12 cellular contexts compared by ENCODE assay signal in genomic region chr2:173858297-173858731, GRCh38.
DNase-seq lines count a peak whose midpoint lies in the region; ATAC-seq and TF ChIP-seq lines count a peak whose summit lies in the region.
"Had no signal": no experiment of that assay in that cellular context is flagged by ENCODE, and none has a peak within 500 bp of the region (broad histone marks: within the 10 kb centered on the region; RNA-seq: fewer than 3 reads in every experiment).

No MANE protein-coding gene starts in this region.

- H3K27ac Mint-ChIP-seq in WTC11 (no peak overlapping the region), chondrocyte (ENCODE audit: unreplicated experiment) (no peak overlapping the region)
- H3K27ac Mint-ChIP-seq in activated T-cell treated with anti-CD3 and anti-CD28 coated beads, Interleukin-2, amount 50 U/mL, for 72 hours: no peak overlapping the region
- H3K27ac Mint-ChIP-seq: endodermal cell had no signal

- H3K4me3 Mint-ChIP-seq in WTC11: no peak overlapping the region
- H3K4me3 Mint-ChIP-seq in activated T-cell treated with anti-CD3 and anti-CD28 coated beads, Interleukin-2, amount 50 U/mL, for 72 hours: no peak overlapping the region
- H3K4me3 Mint-ChIP-seq in chondrocyte (ENCODE audit: unreplicated experiment): no peak overlapping the region
- H3K4me3 Mint-ChIP-seq: endodermal cell had no signal

- TF ChIP-seq CTCF in WTC11 (IDR thresholded peaks at IDR 0.05): no peak
- TF ChIP-seq CTCF in chondrocyte (IDR thresholded peaks at IDR 0.05): no peak

- DNase-seq in DMS53 (lab: John Stamatoyannopoulos, UW) (peak; percentile 90), WTC11 (ENCODE audit: low spot score) (no peak), HCEC 1CT (no peak), chondrocyte (ENCODE audit: low spot score) (no peak)
- DNase-seq in activated CD8-positive, alpha-beta memory T cell treated with anti-CD3 and anti-CD28 coated beads, Interleukin-2, amount 50 U/mL, for 48 hours: no peak
- DNase-seq in activated T-cell treated with anti-CD3 and anti-CD28 coated beads, Interleukin-2, amount 50 U/mL, for 72 hours: no peak
- DNase-seq: endodermal cell, left ventricle myocardium superior, NCI-H146, Peyer's patch had no signal

- H3K27me3 Mint-ChIP-seq in WTC11 (ENCODE audit: low read depth) (no peaks in the 10 kb centered on the region; the same call in 1 of the 2 replicates), chondrocyte (ENCODE audit: low read depth) (peaks cover 9% of the 10 kb centered on the region)
- H3K27me3 Mint-ChIP-seq in activated T-cell treated with anti-CD3 and anti-CD28 coated beads, Interleukin-2, amount 50 U/mL, for 72 hours (ENCODE audit: low read depth): no peaks in the 10 kb centered on the region

- CTCF ChIA-PET in WTC11 (lab: Charles Lee): no interaction called here

- peak; percentile 51 for ATAC-seq in GM19452 (IDR thresholded peaks at IDR 0.05; ENCODE audit: unreplicated experiment)
- peak; percentile 60 for ATAC-seq in HG03442 (IDR thresholded peaks at IDR 0.05; ENCODE audit: unreplicated experiment)
- peak; percentile 32; the same call in 1 of the 2 replicates for ATAC-seq in WTC11
- ATAC-seq in activated T-cell treated with anti-CD3 and anti-CD28 coated beads, Interleukin-2, amount 50 U/mL, for 72 hours (replicated peaks in 1 of 2): no peak
- ATAC-seq: left ventricle myocardium superior had no signal

- POLR2A ChIA-PET in WTC11 (lab: Charles Lee): no interaction called here

- peaks cover 15% of the 10 kb centered on the region for H3K4me1 Mint-ChIP-seq in WTC11
- no peaks in the 10 kb centered on the region for H3K4me1 Mint-ChIP-seq in activated T-cell treated with anti-CD3 and anti-CD28 coated beads, Interleukin-2, amount 50 U/mL, for 72 hours (ENCODE audit: low read depth)
- peaks cover 23% of the 10 kb centered on the region for H3K4me1 Mint-ChIP-seq in chondrocyte (ENCODE audit: low read depth)
- H3K4me1 Mint-ChIP-seq: endodermal cell had no signal

- peaks cover 9% of the 10 kb centered on the region for H3K9me3 Mint-ChIP-seq in WTC11
- no peaks in the 10 kb centered on the region for H3K9me3 Mint-ChIP-seq in activated T-cell treated with anti-CD3 and anti-CD28 coated beads, Interleukin-2, amount 50 U/mL, for 72 hours
- H3K9me3 Mint-ChIP-seq in chondrocyte (ENCODE audit: low read depth): peaks cover 3% of the 10 kb centered on the region

- H3K36me3 Mint-ChIP-seq in WTC11 (no peaks in the 10 kb centered on the region), chondrocyte (ENCODE audit: low read depth) (no peaks in the 10 kb centered on the region)
- no peaks in the 10 kb centered on the region for H3K36me3 Mint-ChIP-seq in activated T-cell treated with anti-CD3 and anti-CD28 coated beads, Interleukin-2, amount 50 U/mL, for 72 hours (ENCODE audit: insufficient read depth in 2 of 2)

TF ChIP-seq in WTC11, 78 proteins besides CTCF, POLR2A, EP300 and RAD21 (continues in another document):
- TF ChIP-seq TCF7 (CRISPR knock-in tag; IDR thresholded peaks at IDR 0.05; ENCODE audit: low read depth): no peak
- no peak for TF ChIP-seq HMGA2 (CRISPR knock-in tag; IDR thresholded peaks at IDR 0.05)
- no peak for TF ChIP-seq CDX4 (CRISPR knock-in tag; IDR thresholded peaks at IDR 0.05; ENCODE audit: borderline replicate concordance)
- no peak for TF ChIP-seq MXD4 (CRISPR knock-in tag; IDR thresholded peaks at IDR 0.05; ENCODE audit: borderline replicate concordance)
- no peak for TF ChIP-seq SMAD3 (CRISPR knock-in tag; IDR thresholded peaks at IDR 0.05; ENCODE audit: borderline replicate concordance)
- no peak for TF ChIP-seq SP1 (CRISPR knock-in tag; conservative IDR thresholded peaks at IDR 0.05)
- no peak for TF ChIP-seq GABPB1 (CRISPR knock-in tag; IDR thresholded peaks at IDR 0.05)
- TF ChIP-seq ATF3 (CRISPR knock-in tag; conservative IDR thresholded peaks at IDR 0.05): no peak
- no peak for TF ChIP-seq ZNF263 (CRISPR knock-in tag; IDR thresholded peaks at IDR 0.05; ENCODE audit: low read depth)
- TF ChIP-seq PREB (CRISPR knock-in tag; IDR thresholded peaks at IDR 0.05; ENCODE audit: borderline replicate concordance): no peak
- TF ChIP-seq, protein P1, sequence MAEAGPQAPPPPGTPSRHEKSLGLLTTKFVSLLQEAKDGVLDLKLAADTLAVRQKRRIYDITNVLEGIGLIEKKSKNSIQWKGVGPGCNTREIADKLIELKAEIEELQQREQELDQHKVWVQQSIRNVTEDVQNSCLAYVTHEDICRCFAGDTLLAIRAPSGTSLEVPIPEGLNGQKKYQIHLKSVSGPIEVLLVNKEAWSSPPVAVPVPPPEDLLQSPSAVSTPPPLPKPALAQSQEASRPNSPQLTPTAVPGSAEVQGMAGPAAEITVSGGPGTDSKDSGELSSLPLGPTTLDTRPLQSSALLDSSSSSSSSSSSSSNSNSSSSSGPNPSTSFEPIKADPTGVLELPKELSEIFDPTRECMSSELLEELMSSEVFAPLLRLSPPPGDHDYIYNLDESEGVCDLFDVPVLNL (CRISPR knock-in tag; IDR thresholded peaks at IDR 0.05; ENCODE audit: borderline replicate concordance, low read depth): no peak
- TF ChIP-seq KAT7 (CRISPR knock-in tag; IDR thresholded peaks at IDR 0.05; ENCODE audit: borderline replicate concordance): no peak
- TF ChIP-seq, protein P2, sequence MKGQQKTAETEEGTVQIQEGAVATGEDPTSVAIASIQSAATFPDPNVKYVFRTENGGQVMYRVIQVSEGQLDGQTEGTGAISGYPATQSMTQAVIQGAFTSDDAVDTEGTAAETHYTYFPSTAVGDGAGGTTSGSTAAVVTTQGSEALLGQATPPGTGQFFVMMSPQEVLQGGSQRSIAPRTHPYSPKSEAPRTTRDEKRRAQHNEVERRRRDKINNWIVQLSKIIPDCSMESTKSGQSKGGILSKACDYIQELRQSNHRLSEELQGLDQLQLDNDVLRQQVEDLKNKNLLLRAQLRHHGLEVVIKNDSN (CRISPR knock-in tag; IDR thresholded peaks at IDR 0.05): no peak
- TF ChIP-seq, protein P3, sequence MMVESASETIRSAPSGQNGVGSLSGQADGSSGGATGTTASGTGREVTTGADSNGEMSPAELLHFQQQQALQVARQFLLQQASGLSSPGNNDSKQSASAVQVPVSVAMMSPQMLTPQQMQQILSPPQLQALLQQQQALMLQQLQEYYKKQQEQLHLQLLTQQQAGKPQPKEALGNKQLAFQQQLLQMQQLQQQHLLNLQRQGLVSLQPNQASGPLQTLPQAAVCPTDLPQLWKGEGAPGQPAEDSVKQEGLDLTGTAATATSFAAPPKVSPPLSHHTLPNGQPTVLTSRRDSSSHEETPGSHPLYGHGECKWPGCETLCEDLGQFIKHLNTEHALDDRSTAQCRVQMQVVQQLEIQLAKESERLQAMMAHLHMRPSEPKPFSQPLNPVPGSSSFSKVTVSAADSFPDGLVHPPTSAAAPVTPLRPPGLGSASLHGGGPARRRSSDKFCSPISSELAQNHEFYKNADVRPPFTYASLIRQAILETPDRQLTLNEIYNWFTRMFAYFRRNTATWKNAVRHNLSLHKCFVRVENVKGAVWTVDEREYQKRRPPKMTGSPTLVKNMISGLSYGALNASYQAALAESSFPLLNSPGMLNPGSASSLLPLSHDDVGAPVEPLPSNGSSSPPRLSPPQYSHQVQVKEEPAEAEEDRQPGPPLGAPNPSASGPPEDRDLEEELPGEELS (CRISPR knock-in tag; IDR thresholded peaks at IDR 0.05): no peak
- TF ChIP-seq SMAD4 (CRISPR knock-in tag; IDR thresholded peaks at IDR 0.05): no peak
- no peak for TF ChIP-seq FOXP1 (CRISPR knock-in tag; IDR thresholded peaks at IDR 0.05; ENCODE audit: borderline replicate concordance)
- TF ChIP-seq JAZF1 (CRISPR knock-in tag; IDR thresholded peaks at IDR 0.05): no peak
- TF ChIP-seq, protein P4, sequence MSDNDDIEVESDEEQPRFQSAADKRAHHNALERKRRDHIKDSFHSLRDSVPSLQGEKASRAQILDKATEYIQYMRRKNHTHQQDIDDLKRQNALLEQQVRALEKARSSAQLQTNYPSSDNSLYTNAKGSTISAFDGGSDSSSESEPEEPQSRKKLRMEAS (CRISPR knock-in tag; IDR thresholded peaks at IDR 0.05): no peak

Comparison
In these comparisons a context has a peak if more than half of its experiments do, and no peak if none do; other contexts are left out.
1. ATAC-seq: peak in GM19452 (single experiment), HG03442 (single experiment) and WTC11 (single experiment); none in activated T-cell treated with anti-CD3 and anti-CD28 coated beads, Interleukin-2, amount 50 U/mL, for 72 hours (0 of 2).